In genomic region chrX:70324326-70324725, GRCh38 we compare ENCODE assay signal across 35 cellular contexts. TPM values are rescaled to one million over a fixed set of nuclear protein-coding genes. Genes with fewer than 3 reads are reported as not detected.
"Had no signal": no experiment of that assay in that cellular context is flagged by ENCODE, and none has a peak within 500 bp of the region (broad histone marks: within the 10 kb centered on the region; RNA-seq: fewer than 3 reads in every experiment).

No MANE protein-coding gene starts in this region.

- H3K4me3 Mint-ChIP-seq: activated CD4-positive, alpha-beta memory T cell treated with anti-CD3 and anti-CD28 coated beads, Interleukin-2, amount 10 ng/mL, durations not matched to agents 7 days and 5 days; activated CD8-positive, alpha-beta memory T cell treated with anti-CD3 and anti-CD28 coated beads, Interleukin-2, amount 10 ng/mL, durations not matched to agents 7 days and 5 days; activated naive CD8-positive, alpha-beta T cell treated with anti-CD3 and anti-CD28 coated beads, Interleukin-2, amount 10 ng/mL, durations not matched to agents 7 days and 5 days; brain had no signal

- H3K4me1 ChIP-seq: SJCRH30 had no signal

- H3K27ac ChIP-seq: SJCRH30, SK-N-MC, WERI-Rb-1 had no signal

- H3K4me1 Mint-ChIP-seq: activated CD4-positive, alpha-beta memory T cell treated with anti-CD3 and anti-CD28 coated beads, Interleukin-2, amount 10 ng/mL, durations not matched to agents 7 days and 5 days; activated CD8-positive, alpha-beta memory T cell treated with anti-CD3 and anti-CD28 coated beads, Interleukin-2, amount 10 ng/mL, durations not matched to agents 7 days and 5 days; activated naive CD8-positive, alpha-beta T cell treated with anti-CD3 and anti-CD28 coated beads, Interleukin-2, amount 10 ng/mL, durations not matched to agents 7 days and 5 days; brain had no signal

- H3K9me3 Mint-ChIP-seq: activated CD4-positive, alpha-beta memory T cell treated with anti-CD3 and anti-CD28 coated beads, Interleukin-2, amount 10 ng/mL, durations not matched to agents 7 days and 5 days; activated naive CD8-positive, alpha-beta T cell treated with anti-CD3 and anti-CD28 coated beads, Interleukin-2, amount 10 ng/mL, durations not matched to agents 7 days and 5 days; brain had no signal

- H3K27me3 ChIP-seq: MG63, SJCRH30 had no signal

- DNase-seq: activated CD4-positive, alpha-beta memory T cell treated with anti-CD3 and anti-CD28 coated beads, Interleukin-2, amount 10 ng/mL, durations not matched to agents 7 days and 5 days; activated CD4-positive, alpha-beta T cell treated with anti-CD3 and anti-CD28 coated beads for 1 hour; activated CD4-positive, alpha-beta T cell treated with anti-CD3 and anti-CD28 coated beads for 48 hours; activated CD4-positive, CD25-positive, alpha-beta regulatory T cell; activated CD8-positive, alpha-beta memory T cell treated with anti-CD3 and anti-CD28 coated beads for 24 hours; activated CD8-positive, alpha-beta memory T cell treated with anti-CD3 and anti-CD28 coated beads, Interleukin-2, amount 10 ng/mL, durations not matched to agents 7 days and 5 days; activated CD8-positive, alpha-beta memory T cell treated with anti-CD3 and anti-CD28 coated beads, Interleukin-2, amount 50 U/mL, for 48 hours; activated effector memory CD4-positive, alpha-beta T cell treated with Interleukin-2 at 50 U/mL for 16 hours; activated naive CD4-positive, alpha-beta T cell treated with anti-CD3 and anti-CD28 coated beads, Interleukin-2, amount 50 U/mL, for 16 hours; activated naive CD8-positive, alpha-beta T cell treated with anti-CD3 and anti-CD28 coated beads, Interleukin-2, amount 10 ng/mL, durations not matched to agents 7 days and 5 days; activated T-cell treated with anti-CD3 and anti-CD28 coated beads, Interleukin-2, amount 50 U/mL, for 48 hours; caudate nucleus; Karpas-422; MG63; NCI-H1048; NCI-H1105 treated with DMSO at 0.1 percent for 48 hours; NCI-H1436; NCI-H1694; NCI-H1930; NCI-H2081 treated with DMSO at 0.1 percent for 48 hours; NCI-H226; NCI-H524 treated with DMSO at 0.1 percent for 48 hours; SHP77; SJCRH30; T1000; WERI-Rb-1 had no signal

- H3K9me3 ChIP-seq: MG63, SJCRH30 had no signal

- H3K4me3 ChIP-seq: MG63, SJCRH30, SK-N-MC had no signal

- ATAC-seq: activated CD8-positive, alpha-beta memory T cell treated with anti-CD3 and anti-CD28 coated beads, Interleukin-2, amount 10 ng/mL, durations not matched to agents 7 days and 5 days; Panc1 had no signal

- H3K36me3 ChIP-seq: MG63 had no signal

- H3K36me3 Mint-ChIP-seq: brain had no signal

- FAIRE-seq: bronchial epithelial cell had no signal

- H3K27me3 Mint-ChIP-seq: activated CD4-positive, alpha-beta memory T cell treated with anti-CD3 and anti-CD28 coated beads, Interleukin-2, amount 10 ng/mL, durations not matched to agents 7 days and 5 days; activated CD8-positive, alpha-beta memory T cell treated with anti-CD3 and anti-CD28 coated beads, Interleukin-2, amount 10 ng/mL, durations not matched to agents 7 days and 5 days; activated naive CD8-positive, alpha-beta T cell treated with anti-CD3 and anti-CD28 coated beads, Interleukin-2, amount 10 ng/mL, durations not matched to agents 7 days and 5 days; brain had no signal

- H3K27ac Mint-ChIP-seq: activated CD4-positive, alpha-beta memory T cell treated with anti-CD3 and anti-CD28 coated beads, Interleukin-2, amount 10 ng/mL, durations not matched to agents 7 days and 5 days; activated CD8-positive, alpha-beta memory T cell treated with anti-CD3 and anti-CD28 coated beads, Interleukin-2, amount 10 ng/mL, durations not matched to agents 7 days and 5 days; activated naive CD8-positive, alpha-beta T cell treated with anti-CD3 and anti-CD28 coated beads, Interleukin-2, amount 10 ng/mL, durations not matched to agents 7 days and 5 days; brain had no signal

RNA-seq across cellular contexts. Expression of gene RAB41, which starts 42.4 kb away (rescaled TPM):
- total RNA-seq: activated CD4-positive, alpha-beta memory T cell treated with anti-CD3 and anti-CD28 coated beads, Interleukin-2, amount 10 ng/mL, durations not matched to agents 7 days and 5 days; activated CD8-positive, alpha-beta memory T cell treated with anti-CD3 and anti-CD28 coated beads, Interleukin-2, amount 10 ng/mL, durations not matched to agents 7 days and 5 days; activated naive CD8-positive, alpha-beta T cell treated with anti-CD3 and anti-CD28 coated beads, Interleukin-2, amount 10 ng/mL, durations not matched to agents 7 days and 5 days; bronchial epithelial cell; NCI-H460; RPMI7951; SJCRH30; T-helper 1 cell treated with Interleukin-12 subunit alpha and Interleukin-12 subunit beta and Interleukin-4 antibody, amounts not matched to agents 30 ng/mL and 1 ng/mL, for 36 hours; T-helper 2 cell treated with Interferon-gamma antibody and Interleukin-4, amounts not matched to agents 100 ng/mL and 5 ng/mL, for 36 hours had no signal
- polyA plus RNA-seq: adipose tissue had no signal

RNA-seq across cellular contexts. Expression of gene ARR3, which starts 56.2 kb away (rescaled TPM):
- total RNA-seq: activated CD4-positive, alpha-beta memory T cell treated with anti-CD3 and anti-CD28 coated beads, Interleukin-2, amount 10 ng/mL, durations not matched to agents 7 days and 5 days; activated CD8-positive, alpha-beta memory T cell treated with anti-CD3 and anti-CD28 coated beads, Interleukin-2, amount 10 ng/mL, durations not matched to agents 7 days and 5 days; activated naive CD8-positive, alpha-beta T cell treated with anti-CD3 and anti-CD28 coated beads, Interleukin-2, amount 10 ng/mL, durations not matched to agents 7 days and 5 days; bronchial epithelial cell; NCI-H460; RPMI7951; SJCRH30; T-helper 1 cell treated with Interleukin-12 subunit alpha and Interleukin-12 subunit beta and Interleukin-4 antibody, amounts not matched to agents 30 ng/mL and 1 ng/mL, for 36 hours; T-helper 2 cell treated with Interferon-gamma antibody and Interleukin-4, amounts not matched to agents 100 ng/mL and 5 ng/mL, for 36 hours had no signal
- polyA plus RNA-seq: adipose tissue had no signal
